ENCODE assay signal across 14 cellular contexts in genomic region chr1:9449106-9449627, GRCh38.
DNase-seq lines count a peak whose midpoint lies in the region; ATAC-seq and TF ChIP-seq lines count a peak whose summit lies in the region.
"Had no signal": no experiment of that assay in that cellular context is flagged by ENCODE, and none has a peak within 500 bp of the region (broad histone marks: within the 10 kb centered on the region; RNA-seq: fewer than 3 reads in every experiment).

No MANE protein-coding gene starts in this region.

- intact Hi-C loops in heart right ventricle (cut with DNase I), result loop anchor here in 2 of 10 donors (2.0 to 10.0 kb wide), 2 partner anchors 36 to 64 kb away; no protein-coding TSS in a partner anchor
- intact Hi-C loops in prostate gland (cut with DNase I), result no loop called here
- intact Hi-C loops in activated T-helper 2 cell treated with anti-CD3 and anti-CD28 coated beads, Interferon-gamma antibody, Interleukin-2, Interleukin-4, amounts not matched to agents 10 μg/mL and 5 μg/mL and 100 μg/mL, durations not matched to agents 14 hours and 24 hours and 36 hours (cut with micrococcal nuclease), result no loop called here
- intact Hi-C loops in naive thymus-derived CD4-positive, alpha-beta T cell (cut with micrococcal nuclease), result no loop called here

- no peaks in the 10 kb centered on the region for H3K36me3 Mint-ChIP-seq in T-helper 2 cell treated with Interferon-gamma antibody and Interleukin-4, amounts not matched to agents 5 μg/mL and 100 μg/mL, for 36 hours (ENCODE audit: low read depth)
- H3K36me3 Mint-ChIP-seq in activated T-helper 2 cell treated with anti-CD3 and anti-CD28 coated beads, Interferon-gamma antibody, Interleukin-2, Interleukin-4, amounts not matched to agents 10 μg/mL and 5 μg/mL and 100 μg/mL, durations not matched to agents 14 hours and 24 hours and 36 hours (ENCODE audit: low read depth), result no peaks in the 10 kb centered on the region
- H3K36me3 Mint-ChIP-seq in naive thymus-derived CD4-positive, alpha-beta T cell, result no peaks in the 10 kb centered on the region
- H3K36me3 Mint-ChIP-seq: CD4-positive, CD25-positive, alpha-beta regulatory T cell had no signal

- no peaks in the 10 kb centered on the region for H3K4me1 Mint-ChIP-seq in T-helper 2 cell treated with Interferon-gamma antibody and Interleukin-4, amounts not matched to agents 5 μg/mL and 100 μg/mL, for 36 hours (ENCODE audit: low read depth)
- no peaks in the 10 kb centered on the region for H3K4me1 Mint-ChIP-seq in activated T-helper 2 cell treated with anti-CD3 and anti-CD28 coated beads, Interferon-gamma antibody, Interleukin-2, Interleukin-4, amounts not matched to agents 10 μg/mL and 5 μg/mL and 100 μg/mL, durations not matched to agents 14 hours and 24 hours and 36 hours (ENCODE audit: low read depth)
- no peaks in the 10 kb centered on the region for H3K4me1 Mint-ChIP-seq in naive thymus-derived CD4-positive, alpha-beta T cell
- H3K4me1 Mint-ChIP-seq: CD4-positive, CD25-positive, alpha-beta regulatory T cell; stimulated activated naive CD8-positive, alpha-beta T cell treated with anti-CD3 and anti-CD28 coated beads, Interleukin-15, amount 100 ng/mL, for 72 hours had no signal

- peak; percentile 63 to 94 (median 86) for ATAC-seq in heart right ventricle
- ATAC-seq in naive thymus-derived CD4-positive, alpha-beta T cell, result no peak
- ATAC-seq: stimulated activated naive CD8-positive, alpha-beta T cell treated with anti-CD3 and anti-CD28 coated beads, Interleukin-15, amount 100 ng/mL, for 72 hours had no signal

- TF ChIP-seq CTCF in WERI-Rb-1 (IDR thresholded peaks at IDR 0.05; ENCODE audit: low read depth, low read length), result no peak
- TF ChIP-seq CTCF in heart right ventricle (IDR thresholded peaks at IDR 0.05), result no peak
- TF ChIP-seq CTCF in prostate gland (IDR thresholded peaks at IDR 0.05), result no peak

- H3K36me3 ChIP-seq in WERI-Rb-1 (no peaks in the 10 kb centered on the region), heart right ventricle (no peaks in the 10 kb centered on the region), prostate gland (no peaks in the 10 kb centered on the region)
- H3K36me3 ChIP-seq in naive thymus-derived CD4-positive, alpha-beta T cell (ENCODE audit: control insufficient read depth in 2 of 3, insufficient read depth in 3 of 3, low read length in 3 of 3), result no peaks in the 10 kb centered on the region

- H3K4me3 Mint-ChIP-seq in T-helper 2 cell treated with Interferon-gamma antibody and Interleukin-4, amounts not matched to agents 5 μg/mL and 100 μg/mL, for 36 hours, result no peak overlapping the region
- no peak overlapping the region for H3K4me3 Mint-ChIP-seq in activated T-helper 2 cell treated with anti-CD3 and anti-CD28 coated beads, Interferon-gamma antibody, Interleukin-2, Interleukin-4, amounts not matched to agents 10 μg/mL and 5 μg/mL and 100 μg/mL, durations not matched to agents 14 hours and 24 hours and 36 hours (ENCODE audit: low read depth)
- no peak overlapping the region for H3K4me3 Mint-ChIP-seq in naive thymus-derived CD4-positive, alpha-beta T cell
- H3K4me3 Mint-ChIP-seq: CD4-positive, CD25-positive, alpha-beta regulatory T cell; stimulated activated naive CD8-positive, alpha-beta T cell treated with anti-CD3 and anti-CD28 coated beads, Interleukin-15, amount 100 ng/mL, for 72 hours had no signal

- no peaks in the 10 kb centered on the region for H3K27me3 ChIP-seq in WERI-Rb-1 (ENCODE audit: insufficient read depth, low read depth, severe bottlenecking)
- H3K27me3 ChIP-seq in heart right ventricle, result no peaks in the 10 kb centered on the region
- no peaks in the 10 kb centered on the region for H3K27me3 ChIP-seq in prostate gland (replicated peaks; ENCODE audit: insufficient read depth)
- H3K27me3 ChIP-seq in naive thymus-derived CD4-positive, alpha-beta T cell (ENCODE audit: control insufficient read depth in 2 of 2, insufficient read depth in 2 of 2, low read length in 2 of 2), result no peaks in the 10 kb centered on the region

- no peaks in the 10 kb centered on the region for H3K9me3 Mint-ChIP-seq in T-helper 2 cell treated with Interferon-gamma antibody and Interleukin-4, amounts not matched to agents 5 μg/mL and 100 μg/mL, for 36 hours
- H3K9me3 Mint-ChIP-seq in activated T-helper 2 cell treated with anti-CD3 and anti-CD28 coated beads, Interferon-gamma antibody, Interleukin-2, Interleukin-4, amounts not matched to agents 10 μg/mL and 5 μg/mL and 100 μg/mL, durations not matched to agents 14 hours and 24 hours and 36 hours, result no peaks in the 10 kb centered on the region
- H3K9me3 Mint-ChIP-seq in naive thymus-derived CD4-positive, alpha-beta T cell, result no peaks in the 10 kb centered on the region
- H3K9me3 Mint-ChIP-seq: CD4-positive, CD25-positive, alpha-beta regulatory T cell; stimulated activated naive CD8-positive, alpha-beta T cell treated with anti-CD3 and anti-CD28 coated beads, Interleukin-15, amount 100 ng/mL, for 72 hours had no signal

- 13 to 26% methylated on average over 10 of the region's 10 CpGs for WGBS in heart right ventricle, 2 donors
- 7% methylated on average over 10 of the region's 10 CpGs for WGBS in prostate gland

- H3K27ac ChIP-seq in WERI-Rb-1, result peak overlapping the region; percentile 36; the same call in 1 of the 2 replicates
- H3K27ac ChIP-seq in heart right ventricle, result peak overlapping the region in 8 of 10 donors; percentile 7 to 70 (median 44)
- peak overlapping the region; percentile 34 to 51 for H3K27ac ChIP-seq in prostate gland
- no peak overlapping the region for H3K27ac ChIP-seq in naive thymus-derived CD4-positive, alpha-beta T cell (ENCODE audit: low read depth, low read length)
- H3K27ac ChIP-seq: PC-9 had no signal

- DNase-seq in DMS 273 treated with DMSO at 0.1 percent for 48 hours (lab: John Stamatoyannopoulos, UW) (peak; percentile 65), WERI-Rb-1 (no peak), heart right ventricle (peak in 1 of 2 donors; percentile 48), prostate gland (ENCODE audit: low spot score) (peak; percentile 68), globus pallidus (ENCODE audit: low spot score) (no peak)
- DNase-seq in T-helper 2 cell treated with Interferon-gamma antibody and Interleukin-4, amounts not matched to agents 5 μg/mL and 100 μg/mL, for 36 hours (ENCODE audit: low spot score), result no peak
- no peak for DNase-seq in activated T-helper 2 cell treated with anti-CD3 and anti-CD28 coated beads, Interferon-gamma antibody, Interleukin-2, Interleukin-4, amounts not matched to agents 10 μg/mL and 5 μg/mL and 100 μg/mL, durations not matched to agents 14 hours and 24 hours and 36 hours (ENCODE audit: low spot score)
- no peak for DNase-seq in naive thymus-derived CD4-positive, alpha-beta T cell
- DNase-seq: activated CD4-positive, CD25-positive, alpha-beta regulatory T cell treated with anti-CD3 and anti-CD28 coated beads, Interleukin-2, amount 50 U/mL, for 72 hours; activated gamma-delta T cell; CD4-positive, CD25-positive, alpha-beta regulatory T cell; PC-9; stimulated activated naive CD8-positive, alpha-beta T cell treated with anti-CD3 and anti-CD28 coated beads, Interleukin-15, amount 100 ng/mL, for 72 hours had no signal

- no peak for TF ChIP-seq POLR2A in prostate gland (IDR thresholded peaks at IDR 0.05)

- POLR2A ChIA-PET in naive thymus-derived CD4-positive, alpha-beta T cell (lab: Charles Lee), result no interaction called here

- CTCF ChIA-PET in naive thymus-derived CD4-positive, alpha-beta T cell (lab: Charles Lee), result no interaction called here

- H3K4me1 ChIP-seq in heart right ventricle, result peaks cover 6 to 31% (median 20%) of the 10 kb centered on the region in 9 donors
- no peaks in the 10 kb centered on the region for H3K4me1 ChIP-seq in prostate gland (replicated peaks)
- no peaks in the 10 kb centered on the region for H3K4me1 ChIP-seq in naive thymus-derived CD4-positive, alpha-beta T cell (ENCODE audit: control insufficient read depth in 2 of 2, insufficient read depth in 2 of 2, low read length in 2 of 2)

- H3K9me3 ChIP-seq in WERI-Rb-1 (ENCODE audit: severe bottlenecking) (no peaks in the 10 kb centered on the region), heart right ventricle (no peaks in the 10 kb centered on the region), prostate gland (no peaks in the 10 kb centered on the region)
- no peaks in the 10 kb centered on the region for H3K9me3 ChIP-seq in naive thymus-derived CD4-positive, alpha-beta T cell (ENCODE audit: control insufficient read depth in 2 of 3, low read length in 3 of 3)

- peaks cover 10% of the 10 kb centered on the region for H3K27me3 Mint-ChIP-seq in T-helper 2 cell treated with Interferon-gamma antibody and Interleukin-4, amounts not matched to agents 5 μg/mL and 100 μg/mL, for 36 hours (ENCODE audit: low read depth)
- peaks cover 6% of the 10 kb centered on the region for H3K27me3 Mint-ChIP-seq in activated T-helper 2 cell treated with anti-CD3 and anti-CD28 coated beads, Interferon-gamma antibody, Interleukin-2, Interleukin-4, amounts not matched to agents 10 μg/mL and 5 μg/mL and 100 μg/mL, durations not matched to agents 14 hours and 24 hours and 36 hours (ENCODE audit: low read depth)
- peaks cover 0 to 36% (median 0%) of the 10 kb centered on the region in 5 donors for H3K27me3 Mint-ChIP-seq in naive thymus-derived CD4-positive, alpha-beta T cell
- H3K27me3 Mint-ChIP-seq: stimulated activated naive CD8-positive, alpha-beta T cell treated with anti-CD3 and anti-CD28 coated beads, Interleukin-15, amount 100 ng/mL, for 72 hours had no signal

- H3K4me3 ChIP-seq in WERI-Rb-1 (ENCODE audit: low read depth, low read length), result no peak overlapping the region
- no peak overlapping the region for H3K4me3 ChIP-seq in heart right ventricle
- no peak overlapping the region for H3K4me3 ChIP-seq in prostate gland
- no peak overlapping the region for H3K4me3 ChIP-seq in naive thymus-derived CD4-positive, alpha-beta T cell (ENCODE audit: low read length)
- H3K4me3 ChIP-seq: lung, PC-9 had no signal

- no peak overlapping the region for H3K27ac Mint-ChIP-seq in T-helper 2 cell treated with Interferon-gamma antibody and Interleukin-4, amounts not matched to agents 5 μg/mL and 100 μg/mL, for 36 hours
- H3K27ac Mint-ChIP-seq in activated T-helper 2 cell treated with anti-CD3 and anti-CD28 coated beads, Interferon-gamma antibody, Interleukin-2, Interleukin-4, amounts not matched to agents 10 μg/mL and 5 μg/mL and 100 μg/mL, durations not matched to agents 14 hours and 24 hours and 36 hours, result no peak overlapping the region
- no peak overlapping the region for H3K27ac Mint-ChIP-seq in naive thymus-derived CD4-positive, alpha-beta T cell

Comparison
In these comparisons a context has a peak if more than half of its experiments do, and no peak if none do; other contexts are left out.
1. DNase-seq: peak in DMS 273 treated with DMSO at 0.1 percent for 48 hours (single experiment) and prostate gland (single experiment); none in WERI-Rb-1 (single experiment), T-helper 2 cell treated with Interferon-gamma antibody and Interleukin-4, amounts not matched to agents 5 μg/mL and 100 μg/mL, for 36 hours (single experiment), globus pallidus (single experiment), activated T-helper 2 cell treated with anti-CD3 and anti-CD28 coated beads, Interferon-gamma antibody, Interleukin-2, Interleukin-4, amounts not matched to agents 10 μg/mL and 5 μg/mL and 100 μg/mL, durations not matched to agents 14 hours and 24 hours and 36 hours (single experiment) and naive thymus-derived CD4-positive, alpha-beta T cell (0 of 9).